8 cellular contexts compared by ENCODE assay signal in the genomic region with DNA sequence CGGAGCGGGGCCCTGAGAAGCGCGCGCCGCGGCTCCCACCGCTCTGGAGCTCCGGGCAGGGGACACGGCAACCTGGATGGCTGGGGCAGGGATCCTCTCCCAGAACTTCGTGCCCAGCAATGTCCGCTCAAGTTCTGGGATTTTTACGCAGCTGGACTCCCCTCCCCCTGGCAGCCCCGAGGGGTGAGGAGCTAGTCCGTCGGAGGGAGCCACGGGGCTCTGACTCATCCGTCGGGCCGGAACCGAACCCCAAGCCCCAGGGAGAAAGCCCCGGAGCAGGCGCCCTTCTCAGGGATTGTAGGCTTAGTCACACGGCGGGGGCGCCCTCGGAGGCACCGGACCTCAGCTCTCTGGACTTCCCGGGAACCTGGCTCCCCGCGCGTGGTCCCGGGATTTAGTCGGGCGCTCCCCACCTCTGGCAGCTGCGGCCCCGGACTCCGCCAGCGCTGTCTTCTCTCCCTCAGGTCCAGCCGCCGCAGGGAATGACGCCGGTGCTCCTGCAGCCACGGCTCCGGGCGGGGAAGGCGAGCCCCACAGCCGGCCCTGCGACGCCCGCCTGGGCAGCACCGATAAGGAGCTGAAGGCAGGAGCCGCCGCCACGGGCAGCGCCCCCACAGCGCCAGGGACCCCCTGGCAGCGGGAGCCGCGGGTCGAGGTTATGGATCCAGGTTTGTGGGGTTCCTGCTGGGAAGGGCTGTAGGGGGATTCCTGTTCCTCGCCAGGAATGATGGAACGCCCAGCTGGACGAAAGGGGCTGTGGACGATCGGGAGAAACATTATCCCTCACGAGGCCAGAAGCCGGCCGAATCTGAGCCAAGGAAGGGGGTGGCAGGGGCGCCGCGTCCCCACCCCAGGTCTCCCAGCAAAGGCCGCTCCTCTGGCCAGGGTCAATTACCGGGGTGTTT. TPM values are rescaled to one million over a fixed set of nuclear protein-coding genes. Genes with fewer than 3 reads are reported as not detected.
DNase-seq lines count a peak whose midpoint lies in the region; ATAC-seq and TF ChIP-seq lines count a peak whose summit lies in the region.

No MANE protein-coding gene starts in this region.

- H3K79me2 ChIP-seq in KMS-11 (ENCODE audit: insufficient read depth, low read depth): no peaks in the 10 kb centered on the region

- TF ChIP-seq POLR2A in upper lobe of left lung (IDR thresholded peaks at IDR 0.05): no peak

- H2AFZ ChIP-seq in KMS-11 (ENCODE audit: low read depth): peak overlapping the region; percentile 84

- TF ChIP-seq EP300 in upper lobe of left lung (IDR thresholded peaks at IDR 0.05): no peak

- H3K27ac Mint-ChIP-seq in CD4-positive, alpha-beta memory T cell: no peak overlapping the region
- H3K27ac Mint-ChIP-seq in naive B cell: peak overlapping the region in 1 of 6 donors; percentile 7

- H4K20me1 ChIP-seq in KMS-11 (ENCODE audit: insufficient read depth): no peaks in the 10 kb centered on the region

- CTCF ChIA-PET in CD4-positive, alpha-beta memory T cell (lab: Charles Lee; ENCODE audit: partially characterized antibody): interaction anchor here (0.6 to 7.8 kb wide), 29 partner anchors 12 to 443 kb away, joined by 3 to 73 read pairs (median 4); partner anchors contain the start of genes PRPSAP1, QRICH2 and UBE2O

- H3K9me3 ChIP-seq in CD4-positive, alpha-beta memory T cell (ENCODE audit: control insufficient read depth in 1 of 2, low read length in 2 of 2): no peaks in the 10 kb centered on the region
- H3K9me3 ChIP-seq in upper lobe of left lung: no peaks in the 10 kb centered on the region

- ATAC-seq in naive B cell (ENCODE audit: low read depth in 2 of 2) (no peak), upper lobe of left lung (ENCODE audit: low FRiP score in 2 of 2) (peak in 1 of 2 donors; percentile 69), GM21717 (IDR thresholded peaks at IDR 0.05; ENCODE audit: unreplicated experiment) (no peak), HG02763 (IDR thresholded peaks at IDR 0.05; ENCODE audit: unreplicated experiment) (no peak)

- no peaks in the 10 kb centered on the region for H3K36me3 ChIP-seq in CD4-positive, alpha-beta memory T cell (ENCODE audit: insufficient read depth, low read length)
- H3K36me3 ChIP-seq in KMS-11 (ENCODE audit: insufficient read depth): no peaks in the 10 kb centered on the region
- peaks cover 0 to 15% (median 0%) of the 10 kb centered on the region in 4 donors for H3K36me3 ChIP-seq in upper lobe of left lung

- H3K27ac ChIP-seq in CD4-positive, alpha-beta memory T cell (ENCODE audit: low read depth, low read length): no peak overlapping the region
- H3K27ac ChIP-seq in KMS-11 (no peak overlapping the region), upper lobe of left lung (peak overlapping the region; percentile 82 to 91 (median 88))

- H3K27me3 Mint-ChIP-seq in CD4-positive, alpha-beta memory T cell: no peaks in the 10 kb centered on the region
- peaks cover 0 to 29% (median 7%) of the 10 kb centered on the region in 3 donors for H3K27me3 Mint-ChIP-seq in naive B cell

- 0 to 1% methylated on average over 17 to 46 of the region's 74 CpGs for WGBS in upper lobe of left lung, 2 donors

- H3K36me3 Mint-ChIP-seq in CD4-positive, alpha-beta memory T cell: peaks cover 0 to under 1% of the 10 kb centered on the region in 2 donors
- H3K36me3 Mint-ChIP-seq in naive B cell: no peaks in the 10 kb centered on the region

- H3K4me1 Mint-ChIP-seq in CD4-positive, alpha-beta memory T cell: peaks cover 0 to 6% (median 4%) of the 10 kb centered on the region in 4 donors
- H3K4me1 Mint-ChIP-seq in naive B cell: peaks cover 7 to 19% (median 11%) of the 10 kb centered on the region in 3 donors

- H3K4me3 ChIP-seq in CD4-positive, alpha-beta memory T cell (ENCODE audit: low read length in 2 of 2): peak overlapping the region; percentile 23 to 64
- H3K4me3 ChIP-seq in KMS-11 (IDR thresholded peaks at IDR 0.05; ENCODE audit: insufficient read depth, low read depth, low read length) (no peak overlapping the region), epithelial cell of proximal tubule (ENCODE audit: low read depth, low read length) (peak overlapping the region; percentile 64), upper lobe of left lung (peak overlapping the region; percentile 64 to 69 (median 68))

- H3K4me2 ChIP-seq in KMS-11: peak overlapping the region; percentile 99

- DNase-seq in CD4-positive, alpha-beta memory T cell: peak in 2 of 5 donors; percentile 18 to 74
- peak; percentile 14 to 26 (median 22) for DNase-seq in activated CD8-positive, alpha-beta memory T cell treated with anti-CD3 and anti-CD28 coated beads for 48 hours (ENCODE audit: low read depth in 2 of 3, low spot score in 2 of 3)
- no peak for DNase-seq in epithelial cell of proximal tubule (ENCODE audit: low read depth)
- no peak for DNase-seq in naive B cell
- DNase-seq in upper lobe of left lung: peak; percentile 61 to 88

- H3K4me1 ChIP-seq in CD4-positive, alpha-beta memory T cell (ENCODE audit: insufficient read depth, low read length): peaks cover 20% of the 10 kb centered on the region
- H3K4me1 ChIP-seq in KMS-11 (ENCODE audit: low read depth, poor library complexity, severe bottlenecking): peaks cover 17% of the 10 kb centered on the region
- H3K4me1 ChIP-seq in upper lobe of left lung: peaks cover 29 to 60% (median 44%) of the 10 kb centered on the region in 4 donors

- no peaks in the 10 kb centered on the region for H3K27me3 ChIP-seq in CD4-positive, alpha-beta memory T cell (ENCODE audit: insufficient read depth, low read length)
- H3K27me3 ChIP-seq in KMS-11 (ENCODE audit: insufficient read depth, low read depth) (peaks cover 19% of the 10 kb centered on the region), upper lobe of left lung (no peaks in the 10 kb centered on the region)

- intact Hi-C loops in CD4-positive, alpha-beta memory T cell (cut with micrococcal nuclease): loop anchor here (1.0 kb wide), 1 partner anchor 32 kb away; the partner anchor contains the start of gene PRPSAP1

- TF ChIP-seq CTCF in KMS-11 (conservative IDR thresholded peaks at IDR 0.05; ENCODE audit: low read depth, low read length): no peak
- TF ChIP-seq CTCF in epithelial cell of proximal tubule (conservative IDR thresholded peaks at IDR 0.05; ENCODE audit: low read depth, low read length): no peak
- TF ChIP-seq CTCF in upper lobe of left lung (IDR thresholded peaks at IDR 0.05): no peak

- POLR2A ChIA-PET in CD4-positive, alpha-beta memory T cell (lab: Charles Lee; ENCODE audit: partially characterized antibody): interaction anchor here (1.0 to 5.3 kb wide), 7 partner anchors 9 to 281 kb away, joined by 3 to 61 read pairs (median 3); partner anchors contain the start of genes EXOC7 and PRPSAP1

- H3K9ac ChIP-seq in KMS-11: no peak overlapping the region; the same call in 1 of the 2 replicates

- H3K4me3 Mint-ChIP-seq in CD4-positive, alpha-beta memory T cell: peak overlapping the region; percentile 54 to 77 (median 68)
- peak overlapping the region; percentile 70 to 96 (median 77) for H3K4me3 Mint-ChIP-seq in naive B cell

- no peaks in the 10 kb centered on the region for H3K9me3 Mint-ChIP-seq in CD4-positive, alpha-beta memory T cell
- H3K9me3 Mint-ChIP-seq in naive B cell: no peaks in the 10 kb centered on the region

RNA-seq across cellular contexts. Expression of gene SPHK1, which starts 0.8 kb away (rescaled TPM):
- total RNA-seq in CD4-positive, alpha-beta memory T cell: under 1 TPM; 0.67 to 0.70 TPM
- polyA plus RNA-seq in CD4-positive, alpha-beta memory T cell: under 1 TPM in 1 of 2 donors, not detected in 1; 0.29 TPM
- total RNA-seq in epithelial cell of proximal tubule (54.5 and 81.2 TPM in 2 replicates), upper lobe of left lung (10 to 100 TPM in 3 of 6 donors, 1 to 10 TPM in 3; 5.5 to 16.6 (median 9.5) TPM)
- polyA plus RNA-seq in naive B cell (ENCODE audit: low read depth in 6 of 6): 1 to 10 TPM in 1 of 6 donors, under 1 TPM in 1, not detected in 4; 0.22 to 1.7 TPM

RNA-seq across cellular contexts. Expression of gene PRPSAP1, which starts 31.5 kb away (rescaled TPM):
- 10 to 100 TPM; 63.4 to 65.8 TPM for total RNA-seq in CD4-positive, alpha-beta memory T cell
- polyA plus RNA-seq in CD4-positive, alpha-beta memory T cell: 10 to 100 TPM; 55.2 to 99.1 TPM
- total RNA-seq in epithelial cell of proximal tubule (57.5 and 63.4 TPM in 2 replicates), upper lobe of left lung (100 to 1,000 TPM in 1 of 6 donors, 10 to 100 TPM in 5; 37.3 to 172 (median 59.2) TPM)
- polyA plus RNA-seq in naive B cell (ENCODE audit: low read depth in 6 of 6): 10 to 100 TPM; 46.0 to 81.3 (median 54.4) TPM

Comparison
In these comparisons a context has a peak if more than half of its experiments do, and no peak if none do; other contexts are left out.
1. DNase-seq: peak in activated CD8-positive, alpha-beta memory T cell treated with anti-CD3 and anti-CD28 coated beads for 48 hours (3 of 3) and upper lobe of left lung (2 of 2); none in epithelial cell of proximal tubule (single experiment) and naive B cell (single experiment).
2. H3K27ac ChIP-seq: peak in upper lobe of left lung (4 of 4); none in CD4-positive, alpha-beta memory T cell (single experiment) and KMS-11 (single experiment).